ENCODE assay signal across 32 cellular contexts in the genomic region with DNA sequence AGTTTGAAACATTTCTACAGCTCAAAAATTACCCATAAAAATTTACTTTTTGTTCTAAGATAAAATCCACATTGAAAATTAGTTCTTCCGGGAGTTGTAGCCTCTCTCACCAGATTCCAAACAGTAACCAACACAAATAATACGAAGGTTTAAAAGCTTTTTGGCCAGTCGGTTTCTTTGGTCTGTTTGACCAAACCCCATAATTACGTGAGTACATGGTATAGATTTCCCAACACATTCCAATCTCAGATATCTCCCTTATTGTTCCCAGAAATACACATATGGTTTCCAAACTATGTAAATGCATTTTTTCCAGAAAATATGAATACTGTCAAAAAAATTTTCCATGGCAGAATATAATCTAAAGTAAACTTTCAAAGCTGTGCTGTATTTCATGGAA.
"Had no signal": no experiment of that assay in that cellular context is flagged by ENCODE, and none has a peak within 500 bp of the region (broad histone marks: within the 10 kb centered on the region; RNA-seq: fewer than 3 reads in every experiment).

No MANE protein-coding gene starts in this region.

- DNase-seq: activated effector memory CD4-positive, alpha-beta T cell treated with anti-CD3 and anti-CD28 coated beads, Interleukin-2, amount 50 U/mL, for 16 hours; activated effector memory CD4-positive, alpha-beta T cell treated with Interleukin-2 at 50 U/mL for 16 hours; activated gamma-delta T cell; activated gamma-delta T cell treated with Interleukin-2 at 50 U/mL for 16 hours; activated naive CD4-positive, alpha-beta T cell; activated naive CD4-positive, alpha-beta T cell treated with anti-CD3 and anti-CD28 coated beads for 36 hours; activated naive CD4-positive, alpha-beta T cell treated with anti-CD3 and anti-CD28 coated beads, Interleukin-2, amount 10 ng/mL, durations not matched to agents 7 days and 5 days; activated naive CD4-positive, alpha-beta T cell treated with anti-CD3 and anti-CD28 coated beads, Interleukin-2, amount 50 U/mL, for 16 hours; activated naive CD4-positive, alpha-beta T cell treated with Interleukin-2 at 50 U/mL for 16 hours; activated naive CD8-positive, alpha-beta T cell treated with anti-CD3 and anti-CD28 coated beads for 36 hours; activated naive CD8-positive, alpha-beta T cell treated with anti-CD3 and anti-CD28 coated beads, Interleukin-2, amount 10 ng/mL, durations not matched to agents 7 days and 5 days; activated naive CD8-positive, alpha-beta T cell treated with anti-CD3 and anti-CD28 coated beads, Interleukin-2, amount 50 U/mL, for 24 hours; activated T-cell treated with anti-CD3 and anti-CD28 coated beads, Interleukin-2, amount 50 U/mL, for 1 hour; activated T-cell treated with anti-CD3 and anti-CD28 coated beads, Interleukin-2, amount 50 U/mL, for 24 hours; activated T-cell treated with anti-CD3 and anti-CD28 coated beads, Interleukin-2, amount 50 U/mL, for 4 hours; activated T-cell treated with anti-CD3 and anti-CD28 coated beads, Interleukin-2, amount 50 U/mL, for 48 hours; activated T-cell treated with anti-CD3 and anti-CD28 coated beads, Interleukin-2, amount 50 U/mL, for 72 hours; adrenal gland; amniotic stem cell; amygdala; anterior cingulate cortex; aorta; body of pancreas; brain microvascular endothelial cell; caudate nucleus; central memory CD4-positive, alpha-beta T cell; cerebellar nuclear complex had no signal

- H3K27ac ChIP-seq: adrenal gland, ascending aorta, body of pancreas, brain microvascular endothelial cell, breast epithelium, cardiac muscle cell had no signal

- H3K27me3 ChIP-seq: adrenal gland, ascending aorta, body of pancreas, brain microvascular endothelial cell, cardiac muscle cell had no signal

- H3K9me3 ChIP-seq: adrenal gland, ascending aorta, body of pancreas had no signal

- ATAC-seq: activated naive CD4-positive, alpha-beta T cell treated with anti-CD3 and anti-CD28 coated beads, Interleukin-2, amount 50 U/mL, for 72 hours; activated naive CD8-positive, alpha-beta T cell treated with anti-CD3 and anti-CD28 coated beads, Interleukin-2, amount 50 U/mL, for 24 hours; activated T-cell treated with anti-CD3 and anti-CD28 coated beads, Interleukin-2, amount 50 U/mL, for 4 hours; activated T-cell treated with anti-CD3 and anti-CD28 coated beads, Interleukin-2, amount 50 U/mL, for 72 hours; activated T-helper 17 cell treated with anti-CD3 and anti-CD28 coated beads, Interleukin-2, amount 50 U/mL, for 72 hours; body of pancreas had no signal

- H3K36me3 ChIP-seq: adrenal gland, ascending aorta, brain microvascular endothelial cell, breast epithelium, cardiac muscle cell had no signal

- H3K4me3 ChIP-seq: adrenal gland, ascending aorta, body of pancreas, breast epithelium, cardiac muscle cell had no signal

- H3K4me1 ChIP-seq: adrenal gland, ascending aorta, body of pancreas, breast epithelium had no signal
